28 cellular contexts compared by ENCODE assay signal in genomic region chr2:60251247-60251646, GRCh38.
"Had no signal": no experiment of that assay in that cellular context is flagged by ENCODE, and none has a peak within 500 bp of the region (broad histone marks: within the 10 kb centered on the region; RNA-seq: fewer than 3 reads in every experiment).

No MANE protein-coding gene starts in this region.

- DNase-seq: colonic mucosa; cortex of kidney; dermis blood vessel endothelial cell; dorsolateral prefrontal cortex; effector CD4-positive, alpha-beta T cell; effector CD8-positive, alpha-beta T cell; effector memory CD4-positive, alpha-beta T cell; effector memory CD8-positive, alpha-beta T cell; endodermal cell; erythroblast; esophagus squamous epithelium; foreskin fibroblast; foreskin keratinocyte; foreskin melanocyte; gastrocnemius medialis; glutamatergic neuron; head of caudate nucleus; heart left ventricle; heart right ventricle had no signal

- ATAC-seq: effector memory CD8-positive, alpha-beta T cell; esophagus mucosa; foreskin keratinocyte; gastrocnemius medialis; gastroesophageal sphincter; heart left ventricle; heart right ventricle had no signal

- H3K9me3 ChIP-seq: colonic mucosa, esophagus muscularis mucosa, esophagus squamous epithelium, gastrocnemius medialis, gastroesophageal sphincter, heart left ventricle, heart right ventricle had no signal

- H3K4me1 ChIP-seq: colonic mucosa, esophagus muscularis mucosa, esophagus squamous epithelium, foreskin keratinocyte, heart left ventricle had no signal

- H3K27me3 ChIP-seq: colonic mucosa, dorsolateral prefrontal cortex, esophagus muscularis mucosa, esophagus squamous epithelium, foreskin keratinocyte, gastrocnemius medialis, gastroesophageal sphincter, heart left ventricle, heart right ventricle had no signal

- H3K27ac ChIP-seq: colonic mucosa, coronary artery, dorsolateral prefrontal cortex, epithelial cell of prostate, esophagus muscularis mucosa, esophagus squamous epithelium, foreskin keratinocyte, gastrocnemius medialis, gastroesophageal sphincter, heart left ventricle, heart right ventricle had no signal

- H3K4me3 ChIP-seq: colonic mucosa, coronary artery, dorsolateral prefrontal cortex, esophagus muscularis mucosa, esophagus squamous epithelium, gastrocnemius medialis, gastroesophageal sphincter, heart left ventricle, heart right ventricle had no signal

- H3K36me3 ChIP-seq: colonic mucosa, esophagus muscularis mucosa, esophagus squamous epithelium, gastrocnemius medialis, gastroesophageal sphincter, heart left ventricle, heart right ventricle had no signal

- FAIRE-seq: colon, endometrium, endothelial cell of umbilical vein, frontal cortex had no signal
